24 cellular contexts compared by ENCODE assay signal in the genomic region with DNA sequence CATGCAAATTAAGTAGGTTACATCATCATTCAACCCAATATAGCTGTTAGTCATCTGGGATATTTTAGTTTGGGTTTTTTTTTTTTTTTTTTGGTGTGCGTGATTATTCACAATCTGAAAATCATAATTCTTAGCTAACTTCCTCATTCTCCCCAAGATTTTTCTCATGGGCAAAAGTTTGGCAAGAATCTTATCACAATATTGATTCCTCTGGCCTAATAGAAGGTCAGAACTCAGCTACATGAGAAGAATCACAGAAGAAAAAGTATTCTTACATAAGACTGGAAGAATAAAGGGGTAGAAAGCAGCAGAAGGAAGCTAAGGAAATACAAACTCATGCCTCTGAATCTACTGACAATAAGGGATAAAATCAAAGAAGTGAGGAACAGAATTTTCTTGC.
"Had no signal": no experiment of that assay in that cellular context is flagged by ENCODE, and none has a peak within 500 bp of the region (broad histone marks: within the 10 kb centered on the region; RNA-seq: fewer than 3 reads in every experiment).

No MANE protein-coding gene starts in this region.

- H3K27me3 ChIP-seq: neutrophil, suprapubic skin, transverse colon, vagina had no signal

- H3K79me2 ChIP-seq: parathyroid adenoma had no signal

- H2AFZ ChIP-seq: parathyroid adenoma had no signal

- DNase-seq: activated CD4-positive, alpha-beta T cell treated with anti-CD3 and anti-CD28 coated beads, Interleukin-2, amount 50 U/mL, for 1 hour; activated CD8-positive, alpha-beta memory T cell treated with anti-CD3 and anti-CD28 coated beads, Interleukin-2, amount 50 U/mL, for 4 hours; activated naive CD4-positive, alpha-beta T cell treated with anti-CD3 and anti-CD28 coated beads for 36 hours; activated T-cell treated with anti-CD3 and anti-CD28 coated beads, Interleukin-2, amount 50 U/mL, for 4 hours; central memory CD4-positive, alpha-beta T cell; erythroblast; foreskin melanocyte; glutamatergic neuron; hippocampal formation; islet precursor cell; lower lobe of right lung; natural killer cell; stimulated activated CD4-positive, alpha-beta T cell treated with anti-CD3 and anti-CD28 coated beads, Interleukin-4, amount 100 ng/mL, for 1 hour; stimulated activated naive CD8-positive, alpha-beta T cell treated with anti-CD3 and anti-CD28 coated beads, Interleukin-15, amount 100 ng/mL, for 72 hours; transverse colon had no signal

- H3K4me1 ChIP-seq: lower lobe of right lung, parathyroid adenoma, suprapubic skin, transverse colon, vagina had no signal

- H3K4me3 ChIP-seq: coronary artery, lower lobe of right lung, smooth muscle cell, suprapubic skin, transverse colon, vagina had no signal

- H3K36me3 ChIP-seq: lower lobe of right lung, neutrophil, suprapubic skin, transverse colon, vagina had no signal

- ATAC-seq: activated CD4-positive, CD25-positive, alpha-beta regulatory T cell treated with anti-CD3 and anti-CD28 coated beads, Interleukin-2, amount 50 U/mL, for 24 hours; activated T-cell treated with anti-CD3 and anti-CD28 coated beads, Interleukin-2, amount 50 U/mL, for 4 hours; lower lobe of right lung; natural killer cell; sciatic nerve; stimulated activated naive CD8-positive, alpha-beta T cell treated with anti-CD3 and anti-CD28 coated beads, Interleukin-15, amount 100 ng/mL, for 72 hours had no signal

- H3K9me3 ChIP-seq: lower lobe of right lung, neutrophil, suprapubic skin, transverse colon, vagina had no signal

- H3K9ac ChIP-seq: parathyroid adenoma had no signal

- FAIRE-seq: endometrium had no signal

- H3K4me2 ChIP-seq: smooth muscle cell had no signal

- H3K27ac ChIP-seq: coronary artery, lower lobe of right lung, neutrophil, parathyroid adenoma, suprapubic skin, transverse colon, vagina had no signal
